In genomic region chr4:4776934-4777333, GRCh38 we compare ENCODE assay signal across 26 cellular contexts.
"Had no signal": no experiment of that assay in that cellular context is flagged by ENCODE, and none has a peak within 500 bp of the region (broad histone marks: within the 10 kb centered on the region; RNA-seq: fewer than 3 reads in every experiment).

No MANE protein-coding gene starts in this region.

- H3K4me3 ChIP-seq: stomach, suprapubic skin, testis, thoracic aorta, thyroid gland, tibial artery, tibial nerve, transverse colon, upper lobe of left lung, upper lobe of right lung, uterus, vagina had no signal

- DNase-seq: stimulated activated CD4-positive, alpha-beta T cell treated with anti-CD3 and anti-CD28 coated beads, Interleukin-2, amount 100 ng/mL, for 48 hours; stimulated activated CD4-positive, alpha-beta T cell treated with anti-CD3 and anti-CD28 coated beads, Interleukin-4, amount 100 ng/mL, for 1 hour; stimulated activated CD4-positive, alpha-beta T cell treated with anti-CD3 and anti-CD28 coated beads, Interleukin-4, amount 100 ng/mL, for 24 hours; stimulated activated CD4-positive, alpha-beta T cell treated with anti-CD3 and anti-CD28 coated beads, Interleukin-4, amount 100 ng/mL, for 4 hours; stimulated activated CD8-positive, alpha-beta memory T cell treated with anti-CD3 and anti-CD28 coated beads, Interleukin-4, amount 100 ng/mL, for 48 hours; stimulated activated naive B cell treated with anti-CD40 and anti-IgM and Interleukin-4, amounts not matched to agents 10 μg/mL and 1 μg/mL and 100 μg/mL, for 72 hours; stimulated activated naive CD4-positive, alpha-beta T cell; stimulated activated naive CD4-positive, alpha-beta T cell treated with Interleukin-2 at 50 U/mL for 16 hours; stimulated activated naive CD8-positive, alpha-beta T cell treated with anti-CD3 and anti-CD28 coated beads, Interleukin-15, amount 100 ng/mL, for 72 hours; stimulated activated naive CD8-positive, alpha-beta T cell treated with anti-CD3 and anti-CD28 coated beads, Interleukin-15, Interleukin-2, amounts not matched to agents 100 U/mL and 50 U/mL, for 24 hours; stomach; testis; thyroid gland; tibial artery; transverse colon; trophoblast cell; upper lobe of right lung; uterus had no signal

- H3K9me3 ChIP-seq: stomach, suprapubic skin, testis, thoracic aorta, thyroid gland, tibial artery, transverse colon, upper lobe of left lung, upper lobe of right lung, uterus, vagina had no signal

- H3K27ac ChIP-seq: stomach, suprapubic skin, testis, thoracic aorta, thyroid gland, tibial artery, tibial nerve, transverse colon, upper lobe of left lung, upper lobe of right lung, uterus, vagina had no signal

- FAIRE-seq: urothelium cell line had no signal

- H3K27me3 ChIP-seq: suprapubic skin, testis, thyroid gland, tibial artery, tibial nerve, transverse colon, upper lobe of left lung, uterus, vagina had no signal

- ATAC-seq: stimulated activated effector memory CD8-positive, alpha-beta T cell treated with anti-CD3 and anti-CD28 coated beads, Interleukin-12 subunit alpha, Interleukin-12 subunit beta, amount 100 ng/mL, for 72 hours; stimulated activated memory B cell treated with anti-CD40 and anti-IgM and Interleukin-4, amounts not matched to agents 10 μg/mL and 1 μg/mL and 100 μg/mL, for 72 hours; stimulated activated naive B cell treated with anti-CD40 and anti-IgM and Interleukin-4, amounts not matched to agents 10 μg/mL and 1 μg/mL and 100 μg/mL, for 72 hours; stimulated activated naive CD8-positive, alpha-beta T cell treated with anti-CD3 and anti-CD28 coated beads, Interleukin-15, amount 100 ng/mL, for 72 hours; stimulated activated naive CD8-positive, alpha-beta T cell treated with anti-CD3 and anti-CD28 coated beads, Interleukin-15, Interleukin-2, amounts not matched to agents 100 U/mL and 50 U/mL, for 24 hours; upper lobe of right lung had no signal

- H3K4me1 ChIP-seq: stomach, suprapubic skin, testis, thyroid gland, tibial artery, tibial nerve, transverse colon, upper lobe of left lung, upper lobe of right lung, uterus had no signal

- H3K36me3 ChIP-seq: stomach, suprapubic skin, thoracic aorta, thyroid gland, tibial artery, tibial nerve, transverse colon, upper lobe of left lung, upper lobe of right lung, uterus, vagina had no signal
